In genomic region chr21:43726686-43727570, GRCh38 we compare ENCODE assay signal across 9 cellular contexts. TPM values are rescaled to one million over a fixed set of nuclear protein-coding genes. Genes with fewer than 3 reads are reported as not detected.
DNase-seq lines count a peak whose midpoint lies in the region; ATAC-seq, FAIRE-seq and TF ChIP-seq lines count a peak whose summit lies in the region.
"Had no signal": no experiment of that assay in that cellular context is flagged by ENCODE, and none has a peak within 500 bp of the region (broad histone marks: within the 10 kb centered on the region; RNA-seq: fewer than 3 reads in every experiment).

No MANE protein-coding gene starts in this region.

- WGBS in endodermal cell (ENCODE audit: insufficient coverage in 1 of 2, insufficient read length in 1 of 2), 2 experiments = 91 to 95% methylated on average over 17 to 21 of the region's 21 CpGs
- 44 to 53% methylated on average over 21 of the region's 21 CpGs for WGBS in pancreas, 2 donors

- H3K27me3 Mint-ChIP-seq in CD4-positive, CD25-positive, alpha-beta regulatory T cell = no peaks in the 10 kb centered on the region
- no peaks in the 10 kb centered on the region for H3K27me3 Mint-ChIP-seq in endodermal cell (ENCODE audit: insufficient read depth)

- H3K4me1 Mint-ChIP-seq in CD4-positive, CD25-positive, alpha-beta regulatory T cell = peaks cover 13 to 51% (median 25%) of the 10 kb centered on the region in 4 donors
- H3K4me1 Mint-ChIP-seq in endodermal cell = peaks cover 12% of the 10 kb centered on the region

- peak overlapping the region in 3 of 4 donors; percentile 57 to 87 (median 75) for H3K4me3 Mint-ChIP-seq in CD4-positive, CD25-positive, alpha-beta regulatory T cell
- H3K4me3 Mint-ChIP-seq in endodermal cell = peak overlapping the region; percentile 75

- H3K9ac ChIP-seq in endodermal cell (ENCODE audit: extremely low read depth, low read length, poor library complexity, severe bottlenecking) = no peak overlapping the region

- H3K27ac ChIP-seq in CD4-positive, CD25-positive, alpha-beta regulatory T cell (ENCODE audit: insufficient read depth, low read length, poor library complexity, severe bottlenecking) = no peak overlapping the region
- H3K27ac ChIP-seq in RWPE1 (peak overlapping the region; percentile 99), endodermal cell (ENCODE audit: low read depth, low read length) (peak overlapping the region; percentile 24), pancreas (peak overlapping the region; percentile 57 to 84 (median 80))

- no peak overlapping the region for H3K4me3 ChIP-seq in CD4-positive, CD25-positive, alpha-beta regulatory T cell (ENCODE audit: low read depth, low read length)
- no peak overlapping the region for H3K4me3 ChIP-seq in endodermal cell (ENCODE audit: low read length)
- no peak overlapping the region for H3K4me3 ChIP-seq in pancreas

- no peaks in the 10 kb centered on the region for H3K9me3 Mint-ChIP-seq in CD4-positive, CD25-positive, alpha-beta regulatory T cell
- no peaks in the 10 kb centered on the region for H3K9me3 Mint-ChIP-seq in endodermal cell

- CTCF ChIA-PET in RWPE1 (lab: Yijun Ruan, JAX) = interaction anchor here (0.7 to 1.0 kb wide), 2 partner anchors 67 to 212 kb away, joined by 3 to 4 read pairs; partner anchors contain the start of genes HSF2BP and RRP1B

- H3K9me3 ChIP-seq in CD4-positive, CD25-positive, alpha-beta regulatory T cell (ENCODE audit: control insufficient read depth in 2 of 2, low read length in 2 of 2) = no peaks in the 10 kb centered on the region
- no peaks in the 10 kb centered on the region for H3K9me3 ChIP-seq in endodermal cell (ENCODE audit: control insufficient read depth, low read length)
- H3K9me3 ChIP-seq in pancreas = no peaks in the 10 kb centered on the region

- H3K27ac Mint-ChIP-seq in CD4-positive, CD25-positive, alpha-beta regulatory T cell = peak overlapping the region; percentile 38 to 65 (median 53)
- peak overlapping the region; percentile 48 for H3K27ac Mint-ChIP-seq in endodermal cell

- H3K36me3 Mint-ChIP-seq in CD4-positive, CD25-positive, alpha-beta regulatory T cell = peaks cover 3% of the 10 kb centered on the region
- peaks cover 2% of the 10 kb centered on the region for H3K36me3 Mint-ChIP-seq in endodermal cell (ENCODE audit: low read depth)

- TF ChIP-seq CTCF in RWPE1 (conservative IDR thresholded peaks at IDR 0.05; ENCODE audit: low read depth) (no peak), endodermal cell (conservative IDR thresholded peaks at IDR 0.05) (no peak), pancreas (IDR thresholded peaks at IDR 0.05) (no peak)

- peaks cover 28% of the 10 kb centered on the region for H3K4me1 ChIP-seq in CD4-positive, CD25-positive, alpha-beta regulatory T cell (ENCODE audit: control insufficient read depth, insufficient read depth, low read length, poor library complexity, severe bottlenecking)
- H3K4me1 ChIP-seq in endodermal cell (ENCODE audit: control insufficient read depth, insufficient read depth, low read length) = no peaks in the 10 kb centered on the region
- H3K4me1 ChIP-seq in pancreas = peaks cover 28 to 46% (median 37%) of the 10 kb centered on the region in 3 donors

- peaks cover 2% of the 10 kb centered on the region for H3K36me3 ChIP-seq in CD4-positive, CD25-positive, alpha-beta regulatory T cell (ENCODE audit: control insufficient read depth, insufficient read depth, low read length)
- peaks cover 5% of the 10 kb centered on the region for H3K36me3 ChIP-seq in endodermal cell (ENCODE audit: control insufficient read depth, insufficient read depth, low read length)
- no peaks in the 10 kb centered on the region for H3K36me3 ChIP-seq in pancreas

- peak in 1 of 3 donors; percentile 28 for DNase-seq in CD4-positive, CD25-positive, alpha-beta regulatory T cell
- no peak for DNase-seq in RWPE1 (ENCODE audit: low spot score)
- DNase-seq in endodermal cell = peak; percentile 47
- peak in 4 of 6 donors; percentile 38 to 63 (median 54) for DNase-seq in pancreas
- no peak for DNase-seq in activated effector memory CD4-positive, alpha-beta T cell treated with Interleukin-2 at 50 U/mL for 16 hours
- DNase-seq in epidermal melanocyte (ENCODE audit: insufficient read length, low spot score) = no peak
- DNase-seq in NCI-H1105 (lab: John Stamatoyannopoulos, UW) = no peak

- FAIRE-seq in pancreas (lab: Jason Lieb, UNC) = no peak
- FAIRE-seq: TTC549 had no signal

- ATAC-seq in CD4-positive, CD25-positive, alpha-beta regulatory T cell (ENCODE audit: low read depth in 2 of 2) = no peak
- ATAC-seq in pancreas (peak in 2 of 4 donors; percentile 0 to 5), GM21786 (IDR thresholded peaks at IDR 0.05; ENCODE audit: unreplicated experiment) (no peak)

- intact Hi-C loops in pancreas (cut with DNase I) = loop anchor here in 1 of 3 donors (10.0 kb wide), 1 partner anchor 48 kb away; the partner anchor contains the start of gene CSTB

- no peaks in the 10 kb centered on the region for H3K27me3 ChIP-seq in CD4-positive, CD25-positive, alpha-beta regulatory T cell (ENCODE audit: control insufficient read depth, insufficient read depth, low read length)
- H3K27me3 ChIP-seq in endodermal cell (ENCODE audit: control insufficient read depth, insufficient read depth, low read length, poor library complexity, severe bottlenecking) (no peaks in the 10 kb centered on the region), pancreas (no peaks in the 10 kb centered on the region)

- POLR2A ChIA-PET in RWPE1 (lab: Yijun Ruan, JAX; ENCODE audit: low non-redundant PET) = no interaction called here

RNA-seq across cellular contexts. Expression of gene PDXK, which starts 8.0 kb away (rescaled TPM):
- total RNA-seq in CD4-positive, CD25-positive, alpha-beta regulatory T cell = 80.9 TPM
- polyA plus RNA-seq in CD4-positive, CD25-positive, alpha-beta regulatory T cell = 10 to 100 TPM; 28.5 to 73.1 (median 36.7) TPM
- 100 to 1,000 TPM in 1 of 2 donors, 10 to 100 TPM in 1; 90.9 to 105 TPM for total RNA-seq in endodermal cell
- 35.6 TPM for polyA plus RNA-seq in endodermal cell (2013, experiment 1 of 2)
- 40.5 TPM for polyA plus RNA-seq in endodermal cell (2013, experiment 2 of 2)
- 100 to 1,000 TPM in 1 of 6 donors, 10 to 100 TPM in 5; 63.2 to 100 (median 65.8) TPM for total RNA-seq in pancreas
- 10 to 100 TPM; 65.7 to 66.0 TPM for polyA plus RNA-seq in pancreas

RNA-seq across cellular contexts. Expression of gene CSTB, which starts 49.2 kb away (rescaled TPM):
- 24.5 TPM for total RNA-seq in CD4-positive, CD25-positive, alpha-beta regulatory T cell
- polyA plus RNA-seq in CD4-positive, CD25-positive, alpha-beta regulatory T cell = 100 to 1,000 TPM in 2 of 4 donors, 10 to 100 TPM in 2; 83.8 to 138 (median 93.9) TPM
- total RNA-seq in endodermal cell = 10 to 100 TPM; 50.0 to 54.5 TPM
- 36.1 TPM for polyA plus RNA-seq in endodermal cell (2013, experiment 1 of 2)
- 33.5 TPM for polyA plus RNA-seq in endodermal cell (2013, experiment 2 of 2)
- total RNA-seq in pancreas = 10 to 100 TPM in 4 of 6 donors, 1 to 10 TPM in 2; 7.4 to 21.3 (median 11.4) TPM
- polyA plus RNA-seq in pancreas = 10 to 100 TPM; 33.8 to 35.6 TPM

Comparison
In these comparisons a context has a peak if more than half of its experiments do, and no peak if none do; other contexts are left out.
1. DNase-seq: peak in endodermal cell (single experiment) and pancreas (4 of 6); none in RWPE1 (single experiment), activated effector memory CD4-positive, alpha-beta T cell treated with Interleukin-2 at 50 U/mL for 16 hours (single experiment), epidermal melanocyte (single experiment) and NCI-H1105 (single experiment).